Comparison of ENCODE assay signal across 13 cellular contexts in genomic region chr14:55747186-55747585, GRCh38.
DNase-seq lines count a peak whose midpoint lies in the region; ATAC-seq and TF ChIP-seq lines count a peak whose summit lies in the region.
"Had no signal": no experiment of that assay in that cellular context is flagged by ENCODE, and none has a peak within 500 bp of the region (broad histone marks: within the 10 kb centered on the region; RNA-seq: fewer than 3 reads in every experiment).

No MANE protein-coding gene starts in this region.

- H3K4me3 Mint-ChIP-seq in GM23338 (no peak overlapping the region), endothelial cell (ENCODE audit: unreplicated experiment) (no peak overlapping the region), nephron (no peak overlapping the region)
- H3K4me3 Mint-ChIP-seq: B cell; CD4-positive, alpha-beta T cell; IgD-negative memory B cell had no signal

- H3K27ac ChIP-seq in GM23338 (ENCODE audit: low read depth): no peak overlapping the region

- H3K4me3 ChIP-seq in GM23338: no peak overlapping the region
- H3K4me3 ChIP-seq: HAP-1 had no signal

- DNase-seq in GM23338 (ENCODE audit: low spot score) (no peak), NCI-H526 (lab: John Stamatoyannopoulos, UW) (peak; percentile 77 to 83), endothelial cell (ENCODE audit: low spot score) (no peak), NCI-H1417 (lab: John Stamatoyannopoulos, UW) (no peak), germinal center (ENCODE audit: low spot score) (no peak), foreskin melanocyte (no peak), HK-2 (ENCODE audit: unreplicated experiment) (no peak)
- DNase-seq: C1 segment of cervical spinal cord; CD4-positive, alpha-beta T cell had no signal

- H3K79me2 ChIP-seq in GM23338 (replicated peaks; ENCODE audit: insufficient read depth): no peaks in the 10 kb centered on the region

- no peak for ATAC-seq in GM23338

- H3K27me3 Mint-ChIP-seq in GM23338 (ENCODE audit: insufficient read depth, low read depth, poor library complexity) (peaks cover 2% of the 10 kb centered on the region), endothelial cell (ENCODE audit: unreplicated experiment) (no peaks in the 10 kb centered on the region), nephron (ENCODE audit: low read depth) (peaks cover 3% of the 10 kb centered on the region)
- H3K27me3 Mint-ChIP-seq: B cell; CD4-positive, alpha-beta T cell; IgD-negative memory B cell had no signal

- H3K9me2 ChIP-seq in GM23338 (ENCODE audit: insufficient read depth): peaks cover 15% of the 10 kb centered on the region; the same call in 1 of the 2 replicates

- TF ChIP-seq CTCF in GM23338 (conservative IDR thresholded peaks at IDR 0.05; ENCODE audit: low read depth in 2 of 2) (no peak), endothelial cell (IDR thresholded peaks at IDR 0.05; ENCODE audit: unreplicated experiment) (no peak), nephron (IDR thresholded peaks at IDR 0.05; ENCODE audit: unreplicated experiment in 3 of 3) (no peak)

- H3K27me3 ChIP-seq in GM23338 (ENCODE audit: insufficient read depth): no peaks in the 10 kb centered on the region

- no peaks in the 10 kb centered on the region for H3K36me3 ChIP-seq in GM23338 (ENCODE audit: insufficient read depth)
- H3K36me3 ChIP-seq: HAP-1 had no signal

- peaks cover under 1% of the 10 kb centered on the region; the same call in 1 of the 2 replicates for H3K4me1 ChIP-seq in GM23338 (ENCODE audit: insufficient read depth)

- H3K27ac Mint-ChIP-seq in GM23338 (no peak overlapping the region), endothelial cell (ENCODE audit: unreplicated experiment) (peak overlapping the region; percentile 0), nephron (peak overlapping the region in 2 of 3 experiments; percentile 16 to 52)
- H3K27ac Mint-ChIP-seq: B cell; CD4-positive, alpha-beta T cell; IgD-negative memory B cell had no signal

- H3K36me3 Mint-ChIP-seq in GM23338 (ENCODE audit: low read depth) (no peaks in the 10 kb centered on the region), endothelial cell (ENCODE audit: low read depth, unreplicated experiment) (no peaks in the 10 kb centered on the region), nephron (ENCODE audit: low read depth) (no peaks in the 10 kb centered on the region)
- H3K36me3 Mint-ChIP-seq: IgD-negative memory B cell had no signal

- H3K4me1 Mint-ChIP-seq in GM23338 (peaks cover 7% of the 10 kb centered on the region), endothelial cell (ENCODE audit: unreplicated experiment) (peaks cover 9% of the 10 kb centered on the region), nephron (no peaks in the 10 kb centered on the region)
- H3K4me1 Mint-ChIP-seq: B cell, IgD-negative memory B cell had no signal

- H2AFZ ChIP-seq in GM23338: 0 out of 2 replicates have a peak overlapping the region, but pooled peaks have one; percentile 23

- no peaks in the 10 kb centered on the region for H4K20me1 ChIP-seq in GM23338 (replicated peaks; ENCODE audit: insufficient read depth)

- H3K4me2 ChIP-seq in GM23338: no peak overlapping the region

- no peaks in the 10 kb centered on the region for H3F3A ChIP-seq in GM23338 (replicated peaks; ENCODE audit: low read depth)

- H3K9me3 Mint-ChIP-seq in GM23338 (no peaks in the 10 kb centered on the region), endothelial cell (ENCODE audit: unreplicated experiment) (no peaks in the 10 kb centered on the region), nephron (no peaks in the 10 kb centered on the region)
- H3K9me3 Mint-ChIP-seq: CD4-positive, alpha-beta T cell; IgD-negative memory B cell had no signal

TF ChIP-seq in GM23338, 12 proteins besides CTCF, POLR2A, EP300 and RAD21 (continues in another document):
- TF ChIP-seq NANOG (IDR thresholded peaks at IDR 0.05; ENCODE audit: borderline replicate concordance) (no peak), POLR2AphosphoS5 (IDR thresholded peaks at IDR 0.05; ENCODE audit: low read depth) (no peak), ZNF114 (CRISPR knock-in tag; IDR thresholded peaks at IDR 0.05) (no peak), ETS1 (IDR thresholded peaks at IDR 0.05) (no peak), EZH2phosphoT487 (IDR thresholded peaks at IDR 0.05; ENCODE audit: unreplicated experiment) (no peak), CREB1 (CRISPR knock-in tag; IDR thresholded peaks at IDR 0.05; ENCODE audit: low read depth) (no peak), ZNF331 (CRISPR knock-in tag; IDR thresholded peaks at IDR 0.05; ENCODE audit: low read depth) (no peak), STAT1 (IDR thresholded peaks at IDR 0.05; ENCODE audit: unreplicated experiment) (no peak), ZNF462 (CRISPR knock-in tag; IDR thresholded peaks at IDR 0.05) (no peak)

Comparison
In these comparisons a context has a peak if more than half of its experiments do, and no peak if none do; other contexts are left out.
1. DNase-seq: peak in NCI-H526 (2 of 2); none in GM23338 (single experiment), endothelial cell (single experiment), NCI-H1417 (0 of 3), germinal center (single experiment), foreskin melanocyte (single experiment) and HK-2 (single experiment).